ENCODE assay signal across 1 cellular context in genomic region chr15:90667063-90667754, GRCh38.
A peak's percentile ranks its signal among the peaks of the same experiment; 100 is the strongest.
TF ChIP-seq lines count a peak whose summit lies in the region.

No MANE protein-coding gene starts in this region.

TF ChIP-seq in K562, 482 proteins besides CTCF, POLR2A, EP300 and RAD21 (continued from another document):
- TF ChIP-seq HDAC3 (IDR thresholded peaks at IDR 0.05; ENCODE audit: borderline replicate concordance, partially characterized antibody) (no peak), SMAD3 (CRISPR knock-in tag; conservative IDR thresholded peaks at IDR 0.05) (no peak), PKNOX1 (IDR thresholded peaks at IDR 0.05) (peak; percentile 22; the same call in 1 of the 2 replicates), CBX5 (IDR thresholded peaks at IDR 0.05; ENCODE audit: borderline replicate concordance, low read depth) (no peak), ZBTB7A (IDR thresholded peaks at IDR 0.05; ENCODE audit: borderline replicate concordance, control insufficient read depth, low read depth, low read length) (no peak), MAX (CRISPR knock-in tag; IDR thresholded peaks at IDR 0.05) (0 out of 2 replicates have a peak, but pooled peaks have one; percentile 47)
